ENCODE assay signal across 17 cellular contexts in genomic region chr5:139445325-139446170, GRCh38. TPM values are rescaled to one million over a fixed set of nuclear protein-coding genes. Genes with fewer than 3 reads are reported as not detected.
DNase-seq lines count a peak whose midpoint lies in the region; ATAC-seq and TF ChIP-seq lines count a peak whose summit lies in the region.
"Had no signal": no experiment of that assay in that cellular context is flagged by ENCODE, and none has a peak within 500 bp of the region (broad histone marks: within the 10 kb centered on the region; RNA-seq: fewer than 3 reads in every experiment).

No MANE protein-coding gene starts in this region.

- H3K9me3 Mint-ChIP-seq in activated naive CD8-positive, alpha-beta T cell treated with anti-CD3 and anti-CD28 coated beads, Interleukin-2, amount 50 U/mL, for 24 hours = peaks cover 12% of the 10 kb centered on the region
- H3K9me3 Mint-ChIP-seq in activated naive CD8-positive, alpha-beta T cell treated with anti-CD3 and anti-CD28 coated beads for 36 hours = peaks cover 7% of the 10 kb centered on the region

- in situ Hi-C loops in astrocyte of the spinal cord (cut with HindIII; ENCODE audit: low sequenced_read_pairs) = no loop called here

- TF ChIP-seq POLR2A in suprapubic skin (IDR thresholded peaks at IDR 0.05) (no peak), spleen (IDR thresholded peaks at IDR 0.05) (no peak)

- H3K4me1 Mint-ChIP-seq in activated naive CD8-positive, alpha-beta T cell treated with anti-CD3 and anti-CD28 coated beads, Interleukin-2, amount 50 U/mL, for 24 hours = peaks cover 75% of the 10 kb centered on the region
- peaks cover 46% of the 10 kb centered on the region for H3K4me1 Mint-ChIP-seq in activated naive CD8-positive, alpha-beta T cell treated with anti-CD3 and anti-CD28 coated beads for 36 hours

- TF ChIP-seq EP300 in suprapubic skin (IDR thresholded peaks at IDR 0.05) = no peak

- H3K4me3 ChIP-seq in astrocyte of the spinal cord (ENCODE audit: low read depth, low read length) (no peak overlapping the region), foreskin fibroblast (ENCODE audit: low read depth in 1 of 2, low read length in 2 of 2) (no peak overlapping the region), suprapubic skin (no peak overlapping the region), spleen (no peak overlapping the region)
- H3K4me3 ChIP-seq: BLaER1, ovary, SJSA1 had no signal

- H3K36me3 Mint-ChIP-seq in activated naive CD8-positive, alpha-beta T cell treated with anti-CD3 and anti-CD28 coated beads, Interleukin-2, amount 50 U/mL, for 24 hours (ENCODE audit: low read depth) = peaks cover 9% of the 10 kb centered on the region
- H3K36me3 Mint-ChIP-seq in activated naive CD8-positive, alpha-beta T cell treated with anti-CD3 and anti-CD28 coated beads for 36 hours = peaks cover 14% of the 10 kb centered on the region

- H3K36me3 ChIP-seq in suprapubic skin (no peaks in the 10 kb centered on the region), spleen (peaks cover 0 to 26% (median 0%) of the 10 kb centered on the region in 6 donors)
- H3K36me3 ChIP-seq: BLaER1, ovary, SJSA1 had no signal

- TF ChIP-seq CTCF in astrocyte of the spinal cord (IDR thresholded peaks at IDR 0.05; ENCODE audit: low read depth, low read length) (no peak), foreskin fibroblast (IDR thresholded peaks at IDR 0.05; ENCODE audit: low read depth, low read length) (no peak), suprapubic skin (IDR thresholded peaks at IDR 0.05) (no peak), spleen (IDR thresholded peaks at IDR 0.05 in 8 of 11, conservative IDR thresholded peaks at IDR 0.05 in 3 of 11) (no peak)

- no peak for DNase-seq in activated naive CD8-positive, alpha-beta T cell treated with anti-CD3 and anti-CD28 coated beads, Interleukin-2, amount 50 U/mL, for 24 hours
- DNase-seq in activated naive CD8-positive, alpha-beta T cell treated with anti-CD3 and anti-CD28 coated beads for 36 hours = no peak
- DNase-seq in astrocyte of the spinal cord (ENCODE audit: low read depth, low spot score) (peak; percentile 74), foreskin fibroblast (peak; percentile 36 to 64), suprapubic skin (ENCODE audit: low spot score in 2 of 2) (peak in 1 of 2 donors; percentile 36), Ammon's horn (ENCODE audit: low spot score) (no peak), spleen (no peak)
- no peak for DNase-seq in stimulated activated CD4-positive, alpha-beta T cell treated with anti-CD3 and anti-CD28 coated beads, Interleukin-4, amount 100 ng/mL, for 1 hour
- DNase-seq: NCI-H1048; NCI-H510A; ovary; stimulated activated CD4-positive, alpha-beta T cell treated with anti-CD3 and anti-CD28 coated beads, Interleukin-4, amount 100 ng/mL, for 4 hours had no signal

- H3K27ac ChIP-seq in suprapubic skin (peak overlapping the region; percentile 25), spleen (no peak overlapping the region)
- H3K27ac ChIP-seq: BLaER1, ovary, SJSA1 had no signal

- 56% methylated on average over 7 of the region's 7 CpGs for WGBS in suprapubic skin
- 72 to 80% (median 78%) methylated on average over 7 of the region's 7 CpGs for WGBS in spleen, 5 donors

- H3K27ac Mint-ChIP-seq in activated naive CD8-positive, alpha-beta T cell treated with anti-CD3 and anti-CD28 coated beads, Interleukin-2, amount 50 U/mL, for 24 hours = peak overlapping the region; percentile 99
- no peak overlapping the region for H3K27ac Mint-ChIP-seq in activated naive CD8-positive, alpha-beta T cell treated with anti-CD3 and anti-CD28 coated beads for 36 hours

- no peak overlapping the region for H3K4me3 Mint-ChIP-seq in activated naive CD8-positive, alpha-beta T cell treated with anti-CD3 and anti-CD28 coated beads, Interleukin-2, amount 50 U/mL, for 24 hours
- no peak overlapping the region for H3K4me3 Mint-ChIP-seq in activated naive CD8-positive, alpha-beta T cell treated with anti-CD3 and anti-CD28 coated beads for 36 hours

- no peaks in the 10 kb centered on the region for H3K9me3 ChIP-seq in suprapubic skin
- no peaks in the 10 kb centered on the region for H3K9me3 ChIP-seq in spleen
- H3K9me3 ChIP-seq: BLaER1, ovary, SJSA1 had no signal

- peaks cover 12% of the 10 kb centered on the region for H3K4me1 ChIP-seq in suprapubic skin
- H3K4me1 ChIP-seq in spleen = peaks cover 0 to 10% (median 0%) of the 10 kb centered on the region in 6 donors

- no peak for ATAC-seq in activated naive CD8-positive, alpha-beta T cell treated with anti-CD3 and anti-CD28 coated beads, Interleukin-2, amount 50 U/mL, for 24 hours
- ATAC-seq: activated CD4-positive, CD25-positive, alpha-beta regulatory T cell treated with anti-CD3 and anti-CD28 coated beads, Interleukin-2, amount 50 U/mL, for 24 hours had no signal

- no peaks in the 10 kb centered on the region for H3K27me3 ChIP-seq in suprapubic skin
- H3K27me3 ChIP-seq in spleen (replicated peaks in 1 of 7) = no peaks in the 10 kb centered on the region
- H3K27me3 ChIP-seq: BLaER1, ovary, SJSA1 had no signal

- H3K27me3 Mint-ChIP-seq in activated naive CD8-positive, alpha-beta T cell treated with anti-CD3 and anti-CD28 coated beads, Interleukin-2, amount 50 U/mL, for 24 hours = no peaks in the 10 kb centered on the region
- H3K27me3 Mint-ChIP-seq in activated naive CD8-positive, alpha-beta T cell treated with anti-CD3 and anti-CD28 coated beads for 36 hours = no peaks in the 10 kb centered on the region

- intact Hi-C loops in spleen (cut with DNase I; ENCODE audit: low total_unique reads) = no loop called here

RNA-seq across cellular contexts. Expression of gene DNAJC18, which starts 6.2 kb away (rescaled TPM):
- 10 to 100 TPM; 20.5 to 21.8 TPM for total RNA-seq in activated naive CD8-positive, alpha-beta T cell treated with anti-CD3 and anti-CD28 coated beads for 36 hours
- total RNA-seq in suprapubic skin = 1 to 10 TPM; 2.2 to 7.2 (median 2.9) TPM
- total RNA-seq in spleen = 10 to 100 TPM in 1 of 7 donors, 1 to 10 TPM in 6; 4.0 to 10.8 (median 7.8) TPM
- polyA plus RNA-seq in spleen = 1 to 10 TPM; 1.3 to 7.1 (median 4.5) TPM

RNA-seq across cellular contexts. Expression of gene ECSCR, which starts 17.0 kb away (rescaled TPM):
- under 1 TPM; 0.36 to 0.49 TPM for total RNA-seq in activated naive CD8-positive, alpha-beta T cell treated with anti-CD3 and anti-CD28 coated beads for 36 hours
- total RNA-seq in suprapubic skin = 10 to 100 TPM in 2 of 4 donors, 1 to 10 TPM in 2; 4.2 to 16.6 (median 9.4) TPM
- 10 to 100 TPM; 11.3 to 52.3 (median 20.8) TPM for total RNA-seq in spleen
- 10 to 100 TPM; 14.1 to 18.4 (median 17.7) TPM for polyA plus RNA-seq in spleen

RNA-seq across cellular contexts. Expression of gene SMIM33, which starts 25.3 kb away (rescaled TPM):
- under 1 TPM in 1 of 2 experiments, not detected in 1; 0.16 TPM for total RNA-seq in activated naive CD8-positive, alpha-beta T cell treated with anti-CD3 and anti-CD28 coated beads for 36 hours
- total RNA-seq in suprapubic skin (not detected), spleen (under 1 TPM in 1 of 7 donors, not detected in 6; 0.24 TPM)
- polyA plus RNA-seq in spleen = under 1 TPM in 1 of 3 donors, not detected in 2; 0.03 TPM
- total RNA-seq: epithelial cell of proximal tubule, ovary, SJSA1, temporal lobe had no signal
- polyA plus RNA-seq: ovary had no signal

RNA-seq across cellular contexts. Expression of gene STING1, which starts 37.0 kb away (rescaled TPM):
- total RNA-seq in activated naive CD8-positive, alpha-beta T cell treated with anti-CD3 and anti-CD28 coated beads for 36 hours = 10 to 100 TPM; 37.4 to 40.5 TPM
- total RNA-seq in suprapubic skin (10 to 100 TPM; 11.3 to 20.3 (median 14.8) TPM), spleen (100 to 1,000 TPM in 6 of 7 donors, 10 to 100 TPM in 1; 99.7 to 166 (median 130) TPM)
- polyA plus RNA-seq in spleen = 10 to 100 TPM; 24.2 to 49.8 (median 43.6) TPM

RNA-seq across cellular contexts. Expression of gene SPATA24, which starts 41.7 kb away (rescaled TPM):
- 1 to 10 TPM; 2.2 to 4.0 TPM for total RNA-seq in activated naive CD8-positive, alpha-beta T cell treated with anti-CD3 and anti-CD28 coated beads for 36 hours
- total RNA-seq in suprapubic skin (1 to 10 TPM in 3 of 4 donors, not detected in 1; 1.3 to 2.2 (median 1.4) TPM), spleen (1 to 10 TPM; 2.1 to 7.6 (median 3.7) TPM)
- polyA plus RNA-seq in spleen = 1 to 10 TPM; 8.5 to 9.5 (median 9.0) TPM

Comparison
In these comparisons a context has a peak if more than half of its experiments do, and no peak if none do; other contexts are left out.
1. DNase-seq: peak in astrocyte of the spinal cord (single experiment) and foreskin fibroblast (2 of 2); none in activated naive CD8-positive, alpha-beta T cell treated with anti-CD3 and anti-CD28 coated beads, Interleukin-2, amount 50 U/mL, for 24 hours (single experiment), activated naive CD8-positive, alpha-beta T cell treated with anti-CD3 and anti-CD28 coated beads for 36 hours (single experiment), Ammon's horn (single experiment), spleen (single experiment) and stimulated activated CD4-positive, alpha-beta T cell treated with anti-CD3 and anti-CD28 coated beads, Interleukin-4, amount 100 ng/mL, for 1 hour (single experiment).